In genomic region chr12:71602745-71603577, GRCh38 we compare ENCODE assay signal across 2 cellular contexts.
TF ChIP-seq lines count a peak whose summit lies in the region.

No MANE protein-coding gene starts in this region.

TF ChIP-seq in SK-N-SH treated with all-trans-retinoic acid at 6 μM for 48 hours, 23 proteins besides CTCF, POLR2A, EP300 and RAD21 (continued from another document):
- TF ChIP-seq TSHZ2 (CRISPR knock-in tag; IDR thresholded peaks at IDR 0.05), result no peak
- TF ChIP-seq ZFP30 (CRISPR knock-in tag; IDR thresholded peaks at IDR 0.05), result no peak
- no peak for TF ChIP-seq POU6F1 (CRISPR knock-in tag; IDR thresholded peaks at IDR 0.05; ENCODE audit: borderline replicate concordance, low read depth)
- no peak for TF ChIP-seq CSRNP3 (CRISPR knock-in tag; IDR thresholded peaks at IDR 0.05)
- TF ChIP-seq SNAI2 (CRISPR knock-in tag; IDR thresholded peaks at IDR 0.05), result no peak
- no peak for TF ChIP-seq ESRRG (CRISPR knock-in tag; IDR thresholded peaks at IDR 0.05)
- no peak for TF ChIP-seq TOX (CRISPR knock-in tag; IDR thresholded peaks at IDR 0.05; ENCODE audit: borderline replicate concordance)
- TF ChIP-seq CREB5 (CRISPR knock-in tag; IDR thresholded peaks at IDR 0.05; ENCODE audit: low read depth), result no peak

TF ChIP-seq in SK-N-SH, 30 proteins besides CTCF, POLR2A, EP300 and RAD21 (continued from another document):
- no peak for TF ChIP-seq PBX3 (IDR thresholded peaks at IDR 0.05)
